1 cellular context compared by ENCODE assay signal in the genomic region with DNA sequence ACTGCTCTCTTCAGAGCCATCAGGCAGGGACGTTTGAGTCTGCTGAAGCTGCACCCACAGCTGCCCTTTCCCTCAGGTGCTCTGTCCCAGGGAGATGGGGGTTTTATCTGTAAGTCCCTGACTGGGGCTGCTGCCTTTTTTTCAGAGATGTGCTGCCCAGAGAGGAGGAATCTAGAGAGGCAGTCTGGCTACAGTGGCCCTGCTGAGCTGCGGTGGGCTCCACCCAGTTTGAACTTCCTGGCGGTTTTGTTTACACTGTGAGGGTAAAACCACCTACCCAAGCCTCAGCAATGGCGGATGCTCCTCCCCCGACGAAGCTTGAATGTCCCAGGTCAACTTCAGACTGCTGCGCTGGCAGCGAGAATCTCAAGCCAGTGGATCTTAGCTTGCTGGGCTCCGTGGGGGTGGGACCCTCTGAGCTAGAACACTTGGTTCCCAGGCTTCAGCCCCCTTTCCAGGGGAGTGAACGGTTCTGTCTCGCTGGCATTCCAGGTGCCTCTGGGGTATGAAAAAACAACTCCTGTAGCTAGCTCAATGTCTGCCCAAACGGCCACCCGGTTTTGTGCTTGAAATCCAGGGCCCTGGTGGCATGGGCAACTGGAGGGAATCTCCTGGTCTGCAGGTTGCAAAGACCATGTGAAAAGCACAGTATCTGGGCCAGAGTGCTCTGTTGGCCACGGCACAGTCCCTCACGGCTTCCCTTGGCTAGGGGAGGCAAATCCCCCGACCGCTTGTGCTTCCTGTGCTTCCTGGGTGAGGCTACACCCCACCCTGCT.
A peak's percentile ranks its signal among the peaks of the same experiment; 100 is the strongest.
TF ChIP-seq lines count a peak whose summit lies in the region.

No MANE protein-coding gene starts in this region.

TF ChIP-seq in K562, 482 proteins besides CTCF, POLR2A, EP300 and RAD21 (continued from another document and continues in another):
- TF ChIP-seq ZNF655 (CRISPR knock-in tag; IDR thresholded peaks at IDR 0.05), result no peak
- TF ChIP-seq ZNF146 (CRISPR knock-in tag; IDR thresholded peaks at IDR 0.05; ENCODE audit: unreplicated experiment), result no peak
- TF ChIP-seq POLR2B (IDR thresholded peaks at IDR 0.05; ENCODE audit: low read depth, partially characterized antibody), result peak; percentile 17
- TF ChIP-seq, protein P1, sequence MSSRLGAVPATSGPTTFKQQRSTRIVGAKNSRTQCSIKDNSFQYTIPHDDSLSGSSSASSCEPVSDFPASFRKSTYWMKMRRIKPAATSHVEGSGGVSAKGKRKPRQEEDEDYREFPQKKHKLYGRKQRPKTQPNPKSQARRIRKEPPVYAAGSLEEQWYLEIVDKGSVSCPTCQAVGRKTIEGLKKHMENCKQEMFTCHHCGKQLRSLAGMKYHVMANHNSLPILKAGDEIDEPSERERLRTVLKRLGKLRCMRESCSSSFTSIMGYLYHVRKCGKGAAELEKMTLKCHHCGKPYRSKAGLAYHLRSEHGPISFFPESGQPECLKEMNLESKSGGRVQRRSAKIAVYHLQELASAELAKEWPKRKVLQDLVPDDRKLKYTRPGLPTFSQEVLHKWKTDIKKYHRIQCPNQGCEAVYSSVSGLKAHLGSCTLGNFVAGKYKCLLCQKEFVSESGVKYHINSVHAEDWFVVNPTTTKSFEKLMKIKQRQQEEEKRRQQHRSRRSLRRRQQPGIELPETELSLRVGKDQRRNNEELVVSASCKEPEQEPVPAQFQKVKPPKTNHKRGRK (tag; IDR thresholded peaks at IDR 0.05), result no peak
- TF ChIP-seq POLR3A (IDR thresholded peaks at IDR 0.05; ENCODE audit: borderline replicate concordance, extremely low read depth, insufficient read depth, insufficient read length), result no peak
- TF ChIP-seq DIDO1 (tag; IDR thresholded peaks at IDR 0.05; ENCODE audit: low read depth), result no peak
- TF ChIP-seq, protein P2, sequence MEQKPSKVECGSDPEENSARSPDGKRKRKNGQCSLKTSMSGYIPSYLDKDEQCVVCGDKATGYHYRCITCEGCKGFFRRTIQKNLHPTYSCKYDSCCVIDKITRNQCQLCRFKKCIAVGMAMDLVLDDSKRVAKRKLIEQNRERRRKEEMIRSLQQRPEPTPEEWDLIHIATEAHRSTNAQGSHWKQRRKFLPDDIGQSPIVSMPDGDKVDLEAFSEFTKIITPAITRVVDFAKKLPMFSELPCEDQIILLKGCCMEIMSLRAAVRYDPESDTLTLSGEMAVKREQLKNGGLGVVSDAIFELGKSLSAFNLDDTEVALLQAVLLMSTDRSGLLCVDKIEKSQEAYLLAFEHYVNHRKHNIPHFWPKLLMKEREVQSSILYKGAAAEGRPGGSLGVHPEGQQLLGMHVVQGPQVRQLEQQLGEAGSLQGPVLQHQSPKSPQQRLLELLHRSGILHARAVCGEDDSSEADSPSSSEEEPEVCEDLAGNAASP (IDR thresholded peaks at IDR 0.05), result no peak
- TF ChIP-seq ZNF3 (CRISPR knock-in tag; IDR thresholded peaks at IDR 0.05), result no peak
- TF ChIP-seq RBM14 (IDR thresholded peaks at IDR 0.05; ENCODE audit: borderline replicate concordance, insufficient read depth, low read depth, low read length), result no peak
- TF ChIP-seq GABPA (tag; conservative IDR thresholded peaks at IDR 0.05; ENCODE audit: low read depth), result no peak
- TF ChIP-seq SIX5 (IDR thresholded peaks at IDR 0.05; ENCODE audit: borderline replicate concordance in 1 of 2, insufficient read depth in 1 of 2, low read depth in 1 of 2, low read length in 2 of 2), result no peak
- TF ChIP-seq ZNF717 (CRISPR knock-in tag; IDR thresholded peaks at IDR 0.05), result no peak
- TF ChIP-seq, protein P3, sequence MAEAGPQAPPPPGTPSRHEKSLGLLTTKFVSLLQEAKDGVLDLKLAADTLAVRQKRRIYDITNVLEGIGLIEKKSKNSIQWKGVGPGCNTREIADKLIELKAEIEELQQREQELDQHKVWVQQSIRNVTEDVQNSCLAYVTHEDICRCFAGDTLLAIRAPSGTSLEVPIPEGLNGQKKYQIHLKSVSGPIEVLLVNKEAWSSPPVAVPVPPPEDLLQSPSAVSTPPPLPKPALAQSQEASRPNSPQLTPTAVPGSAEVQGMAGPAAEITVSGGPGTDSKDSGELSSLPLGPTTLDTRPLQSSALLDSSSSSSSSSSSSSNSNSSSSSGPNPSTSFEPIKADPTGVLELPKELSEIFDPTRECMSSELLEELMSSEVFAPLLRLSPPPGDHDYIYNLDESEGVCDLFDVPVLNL (CRISPR knock-in tag; IDR thresholded peaks at IDR 0.05; ENCODE audit: low read depth), result no peak
- no peak; the same call in 1 of the 2 replicates for TF ChIP-seq ATF7 (IDR thresholded peaks at IDR 0.05)
- TF ChIP-seq ZNF695 (CRISPR knock-in tag; IDR thresholded peaks at IDR 0.05), result no peak
- no peak for TF ChIP-seq POLR2H (tag; IDR thresholded peaks at IDR 0.05; ENCODE audit: low read depth)
- TF ChIP-seq, protein P4, sequence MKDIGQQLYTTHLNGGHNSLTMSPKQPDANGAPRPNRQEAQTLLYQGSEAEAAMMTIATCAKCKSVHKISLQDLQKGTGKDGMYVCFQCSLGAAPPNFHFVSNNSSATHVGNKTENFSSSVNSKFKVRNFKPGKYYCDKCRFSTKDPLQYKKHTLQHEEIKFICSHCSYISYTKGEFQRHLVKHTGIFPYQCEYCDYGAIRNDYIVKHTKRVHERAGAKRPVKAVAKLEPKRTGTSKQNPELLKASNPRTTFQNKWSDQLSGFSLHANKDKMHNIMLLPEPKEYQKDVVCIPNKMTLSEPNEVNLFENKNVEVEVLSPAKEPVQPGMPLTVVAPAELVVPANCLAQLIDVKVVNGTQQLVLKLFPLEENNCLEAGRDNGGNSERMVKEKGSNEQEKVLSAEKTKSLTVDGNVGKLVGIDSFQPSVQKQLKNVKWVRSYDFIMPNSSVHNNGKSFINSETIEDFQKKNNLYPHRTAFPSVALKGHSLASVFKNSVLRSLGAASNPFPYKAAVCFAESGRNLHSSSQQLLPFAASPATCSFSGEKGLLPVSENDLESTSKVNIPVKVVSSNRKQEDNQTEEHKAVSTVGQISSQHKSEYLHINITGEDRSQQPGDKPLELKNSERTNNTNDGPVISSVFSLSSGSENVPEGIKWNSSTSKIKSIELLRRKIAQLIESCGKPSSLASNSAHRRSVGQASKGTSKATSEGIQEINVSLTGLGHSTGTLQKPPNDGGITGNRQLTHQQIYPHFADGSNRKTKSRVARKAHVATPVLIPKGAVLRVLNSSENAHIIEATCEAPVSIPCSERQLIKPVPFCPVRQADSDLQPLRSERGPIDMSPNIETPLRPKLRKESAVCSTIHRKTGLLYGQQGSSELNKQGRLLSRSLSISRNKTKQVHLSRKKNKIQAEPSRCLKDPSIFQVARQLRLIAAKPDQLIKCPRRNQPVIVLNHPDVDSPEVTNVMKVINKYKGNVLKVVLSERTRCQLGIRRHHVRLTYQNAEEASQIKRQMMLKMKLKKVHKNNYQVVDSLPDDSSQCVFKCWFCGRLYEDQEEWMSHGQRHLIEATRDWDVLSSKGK (CRISPR knock-in tag; IDR thresholded peaks at IDR 0.05), result no peak
- TF ChIP-seq U2AF1 (optimal IDR thresholded peaks at IDR 0.05; ENCODE audit: low read depth, low read length), result no peak
- TF ChIP-seq, protein P5, sequence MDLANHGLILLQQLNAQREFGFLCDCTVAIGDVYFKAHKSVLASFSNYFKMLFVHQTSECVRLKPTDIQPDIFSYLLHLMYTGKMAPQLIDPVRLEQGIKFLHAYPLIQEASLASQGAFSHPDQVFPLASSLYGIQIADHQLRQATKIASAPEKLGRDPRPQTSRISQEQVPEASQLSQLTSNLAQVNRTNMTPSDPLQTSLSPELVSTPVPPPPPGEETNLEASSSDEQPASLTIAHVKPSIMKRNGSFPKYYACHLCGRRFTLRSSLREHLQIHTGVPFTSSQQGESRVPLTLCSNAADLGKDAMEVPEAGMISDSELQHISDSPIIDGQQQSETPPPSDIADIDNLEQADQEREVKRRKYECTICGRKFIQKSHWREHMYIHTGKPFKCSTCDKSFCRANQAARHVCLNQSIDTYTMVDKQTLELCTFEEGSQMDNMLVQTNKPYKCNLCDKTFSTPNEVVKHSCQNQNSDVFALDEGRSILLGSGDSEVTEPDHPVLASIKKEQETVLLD (IDR thresholded peaks at IDR 0.05), result no peak; the same call in 1 of the 2 replicates
- TF ChIP-seq HINFP (tag; conservative IDR thresholded peaks at IDR 0.05; ENCODE audit: low read depth), result no peak
- TF ChIP-seq BRCA1 (IDR thresholded peaks at IDR 0.05), result no peak
- no peak for TF ChIP-seq BRCA1 (CRISPR knock-in tag; IDR thresholded peaks at IDR 0.05)
- TF ChIP-seq THAP12 (CRISPR knock-in tag; IDR thresholded peaks at IDR 0.05), result no peak
- TF ChIP-seq, protein P6, sequence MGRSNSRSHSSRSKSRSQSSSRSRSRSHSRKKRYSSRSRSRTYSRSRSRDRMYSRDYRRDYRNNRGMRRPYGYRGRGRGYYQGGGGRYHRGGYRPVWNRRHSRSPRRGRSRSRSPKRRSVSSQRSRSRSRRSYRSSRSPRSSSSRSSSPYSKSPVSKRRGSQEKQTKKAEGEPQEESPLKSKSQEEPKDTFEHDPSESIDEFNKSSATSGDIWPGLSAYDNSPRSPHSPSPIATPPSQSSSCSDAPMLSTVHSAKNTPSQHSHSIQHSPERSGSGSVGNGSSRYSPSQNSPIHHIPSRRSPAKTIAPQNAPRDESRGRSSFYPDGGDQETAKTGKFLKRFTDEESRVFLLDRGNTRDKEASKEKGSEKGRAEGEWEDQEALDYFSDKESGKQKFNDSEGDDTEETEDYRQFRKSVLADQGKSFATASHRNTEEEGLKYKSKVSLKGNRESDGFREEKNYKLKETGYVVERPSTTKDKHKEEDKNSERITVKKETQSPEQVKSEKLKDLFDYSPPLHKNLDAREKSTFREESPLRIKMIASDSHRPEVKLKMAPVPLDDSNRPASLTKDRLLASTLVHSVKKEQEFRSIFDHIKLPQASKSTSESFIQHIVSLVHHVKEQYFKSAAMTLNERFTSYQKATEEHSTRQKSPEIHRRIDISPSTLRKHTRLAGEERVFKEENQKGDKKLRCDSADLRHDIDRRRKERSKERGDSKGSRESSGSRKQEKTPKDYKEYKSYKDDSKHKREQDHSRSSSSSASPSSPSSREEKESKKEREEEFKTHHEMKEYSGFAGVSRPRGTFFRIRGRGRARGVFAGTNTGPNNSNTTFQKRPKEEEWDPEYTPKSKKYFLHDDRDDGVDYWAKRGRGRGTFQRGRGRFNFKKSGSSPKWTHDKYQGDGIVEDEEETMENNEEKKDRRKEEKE (IDR thresholded peaks at IDR 0.05; ENCODE audit: borderline replicate concordance in 1 of 2, control insufficient read depth in 1 of 2, low read depth in 2 of 2, low read length in 1 of 2), result no peak
- TF ChIP-seq EZH2 (IDR thresholded peaks at IDR 0.05; ENCODE audit: borderline replicate concordance, low read depth, low read length), result no peak
- TF ChIP-seq CBX5 (IDR thresholded peaks at IDR 0.05; ENCODE audit: borderline replicate concordance, low read depth), result 0 out of 2 replicates have a peak, but pooled peaks have one; percentile 43
- TF ChIP-seq PRPF4 (IDR thresholded peaks at IDR 0.05; ENCODE audit: insufficient read depth, low read depth, low read length, poor library complexity, severe bottlenecking), result no peak
- no peak for TF ChIP-seq GABPB1 (CRISPR knock-in tag; IDR thresholded peaks at IDR 0.05)
- TF ChIP-seq NR4A1 (CRISPR knock-in tag; IDR thresholded peaks at IDR 0.05), result no peak; the same call in 1 of the 2 replicates
- 0 out of 2 replicates have a peak, but pooled peaks have one; percentile 33 for TF ChIP-seq NR4A1 (tag; IDR thresholded peaks at IDR 0.05)
- no peak for TF ChIP-seq SREBF2 (CRISPR knock-in tag; IDR thresholded peaks at IDR 0.05)
- no peak for TF ChIP-seq HDAC8 (tag; IDR thresholded peaks at IDR 0.05)
- no peak for TF ChIP-seq ZNF175 (CRISPR knock-in tag; IDR thresholded peaks at IDR 0.05; ENCODE audit: low read depth)
- TF ChIP-seq, protein P7, sequence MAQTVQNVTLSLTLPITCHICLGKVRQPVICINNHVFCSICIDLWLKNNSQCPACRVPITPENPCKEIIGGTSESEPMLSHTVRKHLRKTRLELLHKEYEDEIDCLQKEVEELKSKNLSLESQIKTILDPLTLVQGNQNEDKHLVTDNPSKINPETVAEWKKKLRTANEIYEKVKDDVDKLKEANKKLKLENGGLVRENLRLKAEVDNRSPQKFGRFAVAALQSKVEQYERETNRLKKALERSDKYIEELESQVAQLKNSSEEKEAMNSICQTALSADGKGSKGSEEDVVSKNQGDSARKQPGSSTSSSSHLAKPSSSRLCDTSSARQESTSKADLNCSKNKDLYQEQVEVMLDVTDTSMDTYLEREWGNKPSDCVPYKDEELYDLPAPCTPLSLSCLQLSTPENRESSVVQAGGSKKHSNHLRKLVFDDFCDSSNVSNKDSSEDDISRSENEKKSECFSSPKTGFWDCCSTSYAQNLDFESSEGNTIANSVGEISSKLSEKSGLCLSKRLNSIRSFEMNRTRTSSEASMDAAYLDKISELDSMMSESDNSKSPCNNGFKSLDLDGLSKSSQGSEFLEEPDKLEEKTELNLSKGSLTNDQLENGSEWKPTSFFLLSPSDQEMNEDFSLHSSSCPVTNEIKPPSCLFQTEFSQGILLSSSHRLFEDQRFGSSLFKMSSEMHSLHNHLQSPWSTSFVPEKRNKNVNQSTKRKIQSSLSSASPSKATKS (CRISPR knock-in tag; IDR thresholded peaks at IDR 0.05), result no peak
- no peak for TF ChIP-seq ZNF436 (CRISPR knock-in tag; IDR thresholded peaks at IDR 0.05)
- TF ChIP-seq ZNF431 (CRISPR knock-in tag; IDR thresholded peaks at IDR 0.05), result no peak
